In the genomic region with DNA sequence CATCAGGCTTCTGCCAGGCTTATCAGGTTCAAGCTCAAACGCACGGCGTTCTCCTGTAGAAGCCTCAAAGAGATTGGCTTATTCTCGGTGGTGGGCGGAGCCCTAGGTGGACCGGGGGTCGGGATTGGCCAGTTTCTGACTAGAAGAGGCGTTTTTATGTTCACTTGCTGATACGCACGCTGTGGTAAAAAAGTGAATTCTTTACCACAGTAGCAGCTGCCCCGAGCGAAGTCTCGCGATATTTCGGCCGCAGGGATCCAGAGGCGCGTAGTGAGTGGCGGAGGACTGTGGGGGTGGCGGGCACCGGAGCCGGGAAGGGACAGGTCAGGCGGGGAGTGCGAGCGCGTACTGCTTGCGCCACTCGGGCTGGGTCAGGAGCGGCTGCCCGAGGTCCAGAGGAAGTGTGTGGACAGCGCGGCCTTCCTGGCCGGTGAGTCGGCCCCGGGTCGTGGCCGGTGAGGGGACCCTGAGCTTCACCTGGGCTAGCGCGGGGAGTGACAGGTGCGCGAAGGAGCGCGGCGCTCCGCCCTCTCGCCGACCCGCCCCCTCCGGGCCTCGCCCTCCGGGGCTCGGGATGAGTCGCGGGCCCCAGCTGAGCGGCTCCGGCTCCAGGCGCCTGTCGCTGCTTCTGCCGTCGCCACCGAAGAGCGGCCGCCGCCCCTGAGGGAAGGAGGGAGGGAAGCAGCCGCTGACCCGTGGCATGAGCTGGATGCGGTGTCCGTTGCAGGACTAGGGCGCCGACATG, we compare ENCODE assay signal across 8 cellular contexts. TPM values are rescaled to one million over a fixed set of nuclear protein-coding genes. Genes with fewer than 3 reads are reported as not detected.
DNase-seq lines count a peak whose midpoint lies in the region; ATAC-seq, FAIRE-seq and TF ChIP-seq lines count a peak whose summit lies in the region.

A gene with protein sequence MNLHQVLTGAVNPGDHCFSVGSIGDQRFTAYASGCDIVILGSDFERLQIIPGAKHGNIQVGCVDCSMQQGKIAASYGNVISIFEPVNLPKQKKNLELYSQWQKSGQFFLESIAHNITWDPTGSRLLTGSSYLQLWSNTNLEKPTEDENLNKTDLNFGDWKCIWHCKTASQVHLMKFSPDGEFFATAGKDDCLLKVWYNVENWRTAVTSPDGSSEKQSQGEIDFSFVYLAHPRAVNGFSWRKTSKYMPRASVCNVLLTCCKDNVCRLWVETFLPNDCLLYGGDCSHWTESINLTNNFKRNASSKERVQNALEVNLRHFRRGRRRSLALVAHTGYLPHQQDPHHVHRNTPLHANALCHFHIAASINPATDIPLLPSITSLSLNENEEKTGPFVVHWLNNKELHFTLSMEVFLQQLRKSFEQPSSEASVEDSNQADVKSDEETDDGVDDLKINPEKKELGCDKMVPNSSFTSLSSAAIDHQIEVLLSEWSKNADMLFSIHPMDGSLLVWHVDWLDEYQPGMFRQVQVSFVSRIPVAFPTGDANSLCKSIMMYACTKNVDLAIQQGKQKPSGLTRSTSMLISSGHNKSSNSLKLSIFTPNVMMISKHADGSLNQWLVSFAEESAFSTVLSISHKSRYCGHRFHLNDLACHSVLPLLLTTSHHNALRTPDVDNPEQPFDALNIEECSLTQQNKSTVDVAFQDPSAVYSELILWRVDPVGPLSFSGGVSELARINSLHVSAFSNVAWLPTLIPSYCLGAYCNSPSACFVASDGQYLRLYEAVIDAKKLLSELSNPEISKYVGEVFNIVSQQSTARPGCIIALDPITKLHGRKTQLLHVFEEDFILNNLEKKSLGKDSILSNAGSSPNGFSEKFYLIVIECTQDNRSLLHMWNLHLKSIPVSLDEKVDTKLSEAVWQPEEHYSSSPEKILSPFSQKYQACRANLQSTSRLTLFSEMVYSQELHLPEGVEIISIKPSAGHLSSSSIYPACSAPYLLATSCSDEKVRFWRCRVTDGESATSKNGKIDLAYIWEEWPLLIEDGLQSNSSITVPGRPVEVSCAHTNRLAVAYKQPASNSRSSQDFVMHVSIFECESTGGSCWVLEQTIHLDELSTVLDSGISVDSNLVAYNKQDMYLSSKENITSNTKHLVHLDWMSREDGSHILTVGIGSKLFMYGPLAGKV (N-terminal part only) (plus strand): TSS at position 260 of the 745 bp plus-strand sequence. CDS start 483 bp downstream, at position 743.

- peak; percentile 75 for ATAC-seq in GM21447 (IDR thresholded peaks at IDR 0.05; ENCODE audit: unreplicated experiment)

- H3K27ac Mint-ChIP-seq in Caco-2 (ENCODE audit: unreplicated experiment): peak within 1 kb of the TSS; percentile 96

- no peaks in the 10 kb centered on the region for H4K20me1 ChIP-seq in OCI-LY1 (ENCODE audit: insufficient read depth, low read length)

- TF ChIP-seq CTCF in Caco-2 (IDR thresholded peaks at IDR 0.05; ENCODE audit: insufficient read depth in 1 of 2, low read depth in 1 of 2, low read length in 1 of 2, severe bottlenecking in 1 of 2, unreplicated experiment in 1 of 2) (no peak), OCI-LY1 (IDR thresholded peaks at IDR 0.05; ENCODE audit: low read length) (no peak)

- POLR2A ChIA-PET in Caco-2 (lab: Charles Lee): interaction anchor here (0.6 to 2.1 kb wide), 11 partner anchors 10 to 414 kb away, joined by 3 to 15 read pairs (median 5); a partner anchor contains a TSS

- H3K36me3 Mint-ChIP-seq in Caco-2 (ENCODE audit: insufficient read depth, unreplicated experiment): peaks cover 7% of the 10 kb centered on the region

- H3K9me3 Mint-ChIP-seq in Caco-2 (ENCODE audit: unreplicated experiment): no peaks in the 10 kb centered on the region

- peak; percentile 95 for FAIRE-seq in endometrium (lab: Jason Lieb, UNC)

- 1% methylated on average over 70 of the region's 70 CpGs for WGBS in HUES64
- WGBS in mesodermal cell (ENCODE audit: insufficient coverage in 2 of 2), 2 experiments: 0% methylated on average over 65 to 70 of the region's 70 CpGs

- no peaks in the 10 kb centered on the region for H3K36me3 ChIP-seq in Caco-2 (ENCODE audit: control insufficient read depth, insufficient read depth, low read length)
- no peaks in the 10 kb centered on the region for H3K36me3 ChIP-seq in HUES64 (ENCODE audit: insufficient read depth, low read length)
- no peaks in the 10 kb centered on the region for H3K36me3 ChIP-seq in OCI-LY1 (ENCODE audit: insufficient read depth, low read length)
- no peaks in the 10 kb centered on the region for H3K36me3 ChIP-seq in mesodermal cell (ENCODE audit: control insufficient read depth, insufficient read depth, low read length)

- H3K4me1 Mint-ChIP-seq in Caco-2 (ENCODE audit: low read depth, unreplicated experiment): peaks cover 6% of the 10 kb centered on the region

- H2AFZ ChIP-seq in OCI-LY1 (ENCODE audit: low read length): peak within 1 kb of the TSS; percentile 19; the same call in 1 of the 2 replicates

- no peaks in the 10 kb centered on the region for H3F3A ChIP-seq in OCI-LY1 (ENCODE audit: insufficient read depth, low read length)

- peak within 1 kb of the TSS; percentile 87 for H3K4me2 ChIP-seq in OCI-LY1 (ENCODE audit: low read length)

- DNase-seq in Caco-2: peak; percentile 99 to 100
- DNase-seq in activated CD8-positive, alpha-beta memory T cell treated with anti-CD3 and anti-CD28 coated beads, Interleukin-2, amount 50 U/mL, for 4 hours: peak; percentile 98
- DNase-seq in stimulated activated CD8-positive, alpha-beta memory T cell treated with anti-CD3 and anti-CD28 coated beads, Interleukin-15, amount 100 ng/mL, for 4 hours (ENCODE audit: low read depth in 2 of 2): peak; percentile 90 to 98

- CTCF ChIA-PET in Caco-2 (lab: Charles Lee): interaction anchor here (0.9 to 1.2 kb wide), 4 partner anchors 49 to 185 kb away, joined by 3 to 7 read pairs (median 4); a partner anchor contains a TSS

- H3K4me3 ChIP-seq in Caco-2 (ENCODE audit: low read depth, low read length) (peak within 1 kb of the TSS; percentile 86), HUES64 (ENCODE audit: low read length) (peak within 1 kb of the TSS; percentile 71), OCI-LY1 (ENCODE audit: low read depth, low read length, poor library complexity, severe bottlenecking) (peak within 1 kb of the TSS; percentile 76), mesodermal cell (ENCODE audit: extremely low read depth, insufficient read depth, low read length, poor library complexity, severe bottlenecking) (peak within 1 kb of the TSS; percentile 81)

- no peaks in the 10 kb centered on the region for H3K27me3 ChIP-seq in Caco-2 (replicated peaks; ENCODE audit: control insufficient read depth, insufficient read depth, low read length)
- H3K27me3 ChIP-seq in HUES64 (ENCODE audit: insufficient read depth, low read length): no peaks in the 10 kb centered on the region
- H3K27me3 ChIP-seq in OCI-LY1 (ENCODE audit: insufficient read depth, low read length): no peaks in the 10 kb centered on the region

- H3K9ac ChIP-seq in HUES64 (ENCODE audit: low read depth, low read length): peak within 1 kb of the TSS; percentile 71
- H3K9ac ChIP-seq in OCI-LY1 (ENCODE audit: low read length): peak within 1 kb of the TSS; percentile 69

- peak within 1 kb of the TSS; percentile 86 for H3K4me3 Mint-ChIP-seq in Caco-2 (ENCODE audit: unreplicated experiment)

- H3K27ac ChIP-seq in HUES64 (ENCODE audit: low read depth, low read length) (peak within 1 kb of the TSS; percentile 86; the same call in 1 of the 2 replicates), OCI-LY1 (ENCODE audit: low read depth, low read length, poor library complexity, severe bottlenecking) (peak within 1 kb of the TSS; percentile 88), mesodermal cell (ENCODE audit: low read depth, low read length, severe bottlenecking) (peak within 1 kb of the TSS; percentile 97)

- BruUV-seq in Caco-2 (replicated peaks; lab: Mats Ljungman, UMichigan): no TSS peak

- intact Hi-C loops in Caco-2 (cut with micrococcal nuclease; ENCODE audit: unreplicated experiment): loop anchor here (1.0 to 5.0 kb wide), 4 partner anchors 48 to 341 kb away; a partner anchor contains a TSS

- H3K9me3 ChIP-seq in Caco-2 (no peaks in the 10 kb centered on the region), HUES64 (ENCODE audit: insufficient read depth, low read depth, low read length) (no peaks in the 10 kb centered on the region), OCI-LY1 (ENCODE audit: low read length) (no peaks in the 10 kb centered on the region), mesodermal cell (ENCODE audit: control insufficient read depth, low read length) (no peaks in the 10 kb centered on the region)

- H3K27me3 Mint-ChIP-seq in Caco-2 (ENCODE audit: insufficient read depth, unreplicated experiment): no peaks in the 10 kb centered on the region

- H3K9me2 ChIP-seq in OCI-LY1 (ENCODE audit: low read depth, low read length): no peaks in the 10 kb centered on the region

- H3K79me2 ChIP-seq in OCI-LY1 (ENCODE audit: insufficient read depth, low read length): peaks cover 44% of the 10 kb centered on the region

- H3K4me1 ChIP-seq in Caco-2: no peaks in the 10 kb centered on the region
- peaks cover 30% of the 10 kb centered on the region for H3K4me1 ChIP-seq in HUES64 (ENCODE audit: insufficient read depth, low read length)
- peaks cover 45% of the 10 kb centered on the region for H3K4me1 ChIP-seq in OCI-LY1 (ENCODE audit: insufficient read depth, low read length, severe bottlenecking)
- no peaks in the 10 kb centered on the region for H3K4me1 ChIP-seq in mesodermal cell (ENCODE audit: control insufficient read depth, insufficient read depth, low read length, poor library complexity, severe bottlenecking)

RNA-seq across cellular contexts. Expression of the gene that starts here (rescaled TPM):
- total RNA-seq in Caco-2 (2022): 30.0 and 33.1 TPM in 2 replicates
- 20.7 TPM for polyA plus RNA-seq in HUES64 (2013, experiment 1 of 2)
- polyA plus RNA-seq in HUES64 (2013, experiment 2 of 2): 21.2 TPM
- 17.3 TPM for polyA plus RNA-seq in mesodermal cell (2013, experiment 1 of 2)
- 18.8 TPM for polyA plus RNA-seq in mesodermal cell (2013, experiment 2 of 2)

Comparison
In these comparisons a context has a peak if more than half of its experiments do, and no peak if none do; other contexts are left out.
1. Peak in every context shown above with its lines: DNase-seq, ATAC-seq, H3K4me3 ChIP-seq and H3K27ac ChIP-seq.